In the genomic region with DNA sequence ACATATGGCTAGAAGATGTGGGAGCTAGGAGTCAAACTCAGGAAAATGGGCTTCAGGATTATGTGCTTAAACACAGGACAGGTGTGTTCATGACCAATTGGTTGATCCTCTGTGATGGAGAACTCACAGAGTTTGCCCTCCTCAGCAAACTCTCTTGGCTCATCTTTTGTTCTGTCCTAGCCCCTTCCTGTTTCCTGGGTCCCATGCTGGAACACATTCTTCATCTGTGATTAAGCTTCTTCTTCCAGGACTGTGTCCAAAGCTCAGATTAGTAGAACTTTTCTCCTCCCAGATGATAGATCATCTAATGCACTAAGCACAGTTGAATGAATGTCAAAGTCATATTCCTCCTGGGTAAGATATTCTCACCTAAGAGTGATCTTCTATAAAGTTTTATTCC, we compare ENCODE assay signal across 26 cellular contexts. TPM values are rescaled to one million over a fixed set of nuclear protein-coding genes. Genes with fewer than 3 reads are reported as not detected.
"Had no signal": no experiment of that assay in that cellular context is flagged by ENCODE, and none has a peak within 500 bp of the region (broad histone marks: within the 10 kb centered on the region; RNA-seq: fewer than 3 reads in every experiment).

No MANE protein-coding gene starts in this region.

- FAIRE-seq: frontal cortex had no signal

- ATAC-seq: activated CD4-positive, alpha-beta T cell treated with anti-CD3 and anti-CD28 coated beads for 36 hours; activated CD8-positive, alpha-beta memory T cell treated with anti-CD3 and anti-CD28 coated beads, Interleukin-2, amount 10 ng/mL, durations not matched to agents 7 days and 5 days; activated CD8-positive, alpha-beta T cell treated with anti-CD3 and anti-CD28 coated beads, Interleukin-2, amount 10 ng/mL, durations not matched to agents 7 days and 5 days; heart left ventricle; T-cell had no signal

- H3K27me3 ChIP-seq: ascending aorta, esophagus muscularis mucosa had no signal

- H3K4me3 ChIP-seq: ascending aorta, breast epithelium, coronary artery, dorsolateral prefrontal cortex, esophagus muscularis mucosa, heart left ventricle had no signal

- H3K9me3 ChIP-seq: ascending aorta, breast epithelium, esophagus muscularis mucosa, heart left ventricle had no signal

- H3K27ac ChIP-seq: ascending aorta, breast epithelium, coronary artery, dorsolateral prefrontal cortex, esophagus muscularis mucosa, heart left ventricle had no signal

- DNase-seq: activated CD4-positive, alpha-beta memory T cell treated with anti-CD3 and anti-CD28 coated beads for 36 hours; activated CD4-positive, alpha-beta T cell treated with anti-CD3 and anti-CD28 coated beads for 36 hours; activated CD4-positive, alpha-beta T cell treated with anti-CD3 and anti-CD28 coated beads, Interleukin-2, amount 10 ng/mL, durations not matched to agents 24 days and 14 days; activated CD4-positive, CD25-positive, alpha-beta regulatory T cell; activated CD4-positive, CD25-positive, alpha-beta regulatory T cell treated with anti-CD3 and anti-CD28 coated beads, Interleukin-2, amount 50 U/mL, for 72 hours; activated CD8-positive, alpha-beta memory T cell treated with anti-CD3 and anti-CD28 coated beads, Interleukin-2, amount 10 ng/mL, durations not matched to agents 7 days and 5 days; activated CD8-positive, alpha-beta memory T cell treated with anti-CD3 and anti-CD28 coated beads, Interleukin-2, amount 50 U/mL, for 4 hours; activated CD8-positive, alpha-beta T cell treated with anti-CD3 and anti-CD28 coated beads, Interleukin-2, amount 10 ng/mL, durations not matched to agents 7 days and 5 days; activated effector memory CD4-positive, alpha-beta T cell treated with anti-CD3 and anti-CD28 coated beads, Interleukin-2, amount 50 U/mL, for 16 hours; activated naive CD4-positive, alpha-beta T cell treated with anti-CD3 and anti-CD28 coated beads for 36 hours; activated naive CD8-positive, alpha-beta T cell treated with anti-CD3 and anti-CD28 coated beads for 36 hours; activated T-cell treated with anti-CD3 and anti-CD28 coated beads, Interleukin-2, amount 50 U/mL, for 1 hour; activated T-cell treated with anti-CD3 and anti-CD28 coated beads, Interleukin-2, amount 50 U/mL, for 48 hours; dorsolateral prefrontal cortex; effector memory CD4-positive, alpha-beta T cell; endodermal cell; glutamatergic neuron; heart left ventricle; T-cell; T-helper 9 cell had no signal

- H3K36me3 ChIP-seq: ascending aorta, breast epithelium, esophagus muscularis mucosa, heart left ventricle had no signal

- H3K4me1 ChIP-seq: ascending aorta, breast epithelium, esophagus muscularis mucosa, heart left ventricle had no signal

RNA-seq across cellular contexts. Expression of gene EGFL6, which starts 44.8 kb away (rescaled TPM):
- total RNA-seq: ascending aorta, endodermal cell, epithelial cell of proximal tubule had no signal
- polyA plus RNA-seq: heart left ventricle had no signal
